ENCODE assay signal across 8 cellular contexts in genomic region chr17:78840780-78841611, GRCh38. TPM values are rescaled to one million over a fixed set of nuclear protein-coding genes. Genes with fewer than 3 reads are reported as not detected.
DNase-seq lines count a peak whose midpoint lies in the region; ATAC-seq, FAIRE-seq and TF ChIP-seq lines count a peak whose summit lies in the region.

Gene USP36 (minus strand): TSS chr17:78840814. CDS start chr17:78836363, 4,451 bp downstream.

- H3K9me3 Mint-ChIP-seq in activated T-cell treated with anti-CD3 and anti-CD28 coated beads, Interleukin-2, amount 50 U/mL, for 72 hours = no peaks in the 10 kb centered on the region

- H3K27me3 ChIP-seq in esophagus muscularis mucosa = no peaks in the 10 kb centered on the region

- intact Hi-C loops in esophagus muscularis mucosa (cut with DNase I) = no loop called here

- ATAC-seq in GM21786 (IDR thresholded peaks at IDR 0.05; ENCODE audit: unreplicated experiment) = peak; percentile 87
- peak; percentile 90 to 91 for ATAC-seq in activated T-cell treated with anti-CD3 and anti-CD28 coated beads, Interleukin-2, amount 50 U/mL, for 72 hours (replicated peaks in 1 of 2)

- peak; percentile 88 for DNase-seq in DMS79 (lab: John Stamatoyannopoulos, UW)
- DNase-seq in RCC 7860 (ENCODE audit: low spot score) = peak; percentile 96
- peak; percentile 100 for DNase-seq in activated T-cell treated with anti-CD3 and anti-CD28 coated beads, Interleukin-2, amount 50 U/mL, for 72 hours
- DNase-seq in esophagus muscularis mucosa (ENCODE audit: extremely low spot score) = peak; percentile 100
- peak; percentile 99 for DNase-seq in myocyte (ENCODE audit: low read depth)
- peak; percentile 99 to 100 for DNase-seq in stimulated activated CD8-positive, alpha-beta memory T cell treated with anti-CD3 and anti-CD28 coated beads, Interleukin-7, amount 100 ng/mL, for 48 hours (ENCODE audit: extremely low read depth in 1 of 2, low read depth in 1 of 2)

- H3K36me3 ChIP-seq in KOPT-K1 (ENCODE audit: insufficient read depth, low read length) (peaks cover 26% of the 10 kb centered on the region), esophagus muscularis mucosa (peaks cover 11 to 25% (median 21%) of the 10 kb centered on the region in 4 donors)

- H3K36me3 Mint-ChIP-seq in activated T-cell treated with anti-CD3 and anti-CD28 coated beads, Interleukin-2, amount 50 U/mL, for 72 hours (ENCODE audit: insufficient read depth in 2 of 2) = peaks cover 8 to 11% of the 10 kb centered on the region in 2 donors

- H3K9me3 ChIP-seq in KOPT-K1 (ENCODE audit: insufficient read depth, low read length, poor library complexity, severe bottlenecking) (no peaks in the 10 kb centered on the region), esophagus muscularis mucosa (no peaks in the 10 kb centered on the region)

- peaks cover 62% of the 10 kb centered on the region for H3K4me1 Mint-ChIP-seq in activated T-cell treated with anti-CD3 and anti-CD28 coated beads, Interleukin-2, amount 50 U/mL, for 72 hours (ENCODE audit: low read depth)

- peak within 1 kb of the TSS; percentile 72 to 98 (median 86) for H3K4me3 ChIP-seq in esophagus muscularis mucosa

- TF ChIP-seq POLR2A in esophagus muscularis mucosa (IDR thresholded peaks at IDR 0.05; ENCODE audit: low read depth) = peak; percentile 87

- H3K4me1 ChIP-seq in esophagus muscularis mucosa = peaks cover 20 to 39% (median 37%) of the 10 kb centered on the region in 4 donors

- 0% methylated on average over 14 of the region's 74 CpGs for WGBS in esophagus muscularis mucosa

- peak within 1 kb of the TSS; percentile 90 to 93 for H3K4me3 Mint-ChIP-seq in activated T-cell treated with anti-CD3 and anti-CD28 coated beads, Interleukin-2, amount 50 U/mL, for 72 hours

- peak; percentile 94 for TF ChIP-seq EP300 in esophagus muscularis mucosa (IDR thresholded peaks at IDR 0.05)

- H3K27ac ChIP-seq in KOPT-K1 (ENCODE audit: low read depth, low read length, poor library complexity, severe bottlenecking) (peak within 1 kb of the TSS; percentile 90), esophagus muscularis mucosa (replicated peaks in 1 of 4) (peak within 1 kb of the TSS; percentile 98 to 100 (median 100))

- peak in 2 of 3 experiments; percentile 8 to 41 for TF ChIP-seq CTCF in esophagus muscularis mucosa (IDR thresholded peaks at IDR 0.05)

- no peaks in the 10 kb centered on the region for H3K27me3 Mint-ChIP-seq in activated T-cell treated with anti-CD3 and anti-CD28 coated beads, Interleukin-2, amount 50 U/mL, for 72 hours (ENCODE audit: low read depth)

- peak; percentile 73 for FAIRE-seq in RCC 7860 (lab: Jason Lieb, UNC)

- peak within 1 kb of the TSS; percentile 85 for H3K27ac Mint-ChIP-seq in activated T-cell treated with anti-CD3 and anti-CD28 coated beads, Interleukin-2, amount 50 U/mL, for 72 hours

RNA-seq across cellular contexts. Expression of gene USP36, which starts in this region (rescaled TPM):
- 100 to 1,000 TPM; 113 to 124 TPM for total RNA-seq in activated T-cell treated with anti-CD3 and anti-CD28 coated beads, Interleukin-2, amount 50 U/mL, for 72 hours
- total RNA-seq in esophagus muscularis mucosa (10 to 100 TPM; 23.3 to 44.7 (median 32.2) TPM), myocyte (24.5 and 29.7 TPM in 2 replicates)
- polyA plus RNA-seq in myocyte (2012) = 38.0 TPM

Comparison
In these comparisons a context has a peak if more than half of its experiments do, and no peak if none do; other contexts are left out.
1. Peak in every context shown above with its lines: DNase-seq, ATAC-seq, H3K4me3 ChIP-seq and H3K27ac ChIP-seq.